23 cellular contexts compared by ENCODE assay signal in genomic region chr18:36428431-36429029, GRCh38.
DNase-seq lines count a peak whose midpoint lies in the region; ATAC-seq and TF ChIP-seq lines count a peak whose summit lies in the region.
"Had no signal": no experiment of that assay in that cellular context is flagged by ENCODE, and none has a peak within 500 bp of the region (broad histone marks: within the 10 kb centered on the region; RNA-seq: fewer than 3 reads in every experiment).

No MANE protein-coding gene starts in this region.

- H2BK20ac ChIP-seq in H9 (ENCODE audit: low read depth, low read length, poor library complexity, severe bottlenecking): no peak overlapping the region

- H3K27ac ChIP-seq in heart left ventricle: peak overlapping the region in 7 of 12 donors; percentile 9 to 67 (median 53)
- H3K27ac ChIP-seq in trophoblast cell (ENCODE audit: low read depth, low read length): peak overlapping the region; percentile 69
- H3K27ac ChIP-seq in H9 (ENCODE audit: insufficient read length, low read depth, low read length): no peak overlapping the region
- H3K27ac ChIP-seq: A549; BLaER1 treated with 17β-estradiol and CSF1 and Interleukin-3, amounts not matched to agents 10 nM and 100 nM had no signal

- H3K18ac ChIP-seq in trophoblast cell (ENCODE audit: low read length): peak overlapping the region; percentile 30
- no peak overlapping the region for H3K18ac ChIP-seq in H9 (ENCODE audit: insufficient read length, low read depth, low read length)

- no peak overlapping the region for H3K9ac ChIP-seq in trophoblast cell (ENCODE audit: low read length)
- no peak overlapping the region for H3K9ac ChIP-seq in H9 (ENCODE audit: extremely low read depth, insufficient read length, low read length)
- H3K9ac ChIP-seq: BLaER1 treated with 17β-estradiol and CSF1 and Interleukin-3, amounts not matched to agents 10 nM and 100 nM had no signal

- H2BK5ac ChIP-seq in trophoblast cell (ENCODE audit: low read depth, low read length, poor library complexity): no peak overlapping the region
- H2BK5ac ChIP-seq in H9 (ENCODE audit: insufficient read length, low read length): no peak overlapping the region

- H3K4ac ChIP-seq in trophoblast cell (ENCODE audit: low read depth, low read length) (peak overlapping the region; percentile 24), H9 (ENCODE audit: low read depth, low read length) (no peak overlapping the region)

- H2BK15ac ChIP-seq in H9 (ENCODE audit: low read depth, low read length): no peak overlapping the region

- H3K23ac ChIP-seq in trophoblast cell (ENCODE audit: low read length) (no peak overlapping the region), H9 (ENCODE audit: insufficient read length, low read depth, low read length) (no peak overlapping the region)

- H2AK5ac ChIP-seq in trophoblast cell (ENCODE audit: low read length) (no peak overlapping the region), H9 (ENCODE audit: insufficient read length, low read length) (no peak overlapping the region)

- H3K27ac Mint-ChIP-seq in HFFc6 (peak overlapping the region; percentile 43; the same call in 1 of the 2 replicates), H9 (no peak overlapping the region)
- H3K27ac Mint-ChIP-seq: CD14-positive monocyte; CD4-positive, alpha-beta memory T cell had no signal

- H4K20me1 ChIP-seq in H9 (ENCODE audit: control insufficient read depth, insufficient read depth, insufficient read length): no peaks in the 10 kb centered on the region
- H4K20me1 ChIP-seq: BLaER1 treated with 17β-estradiol and CSF1 and Interleukin-3, amounts not matched to agents 10 nM and 100 nM had no signal

- H3K36me3 ChIP-seq in heart left ventricle (no peaks in the 10 kb centered on the region), trophoblast cell (ENCODE audit: control insufficient read depth in 1 of 2, insufficient read depth in 2 of 2, low read length in 2 of 2) (peaks cover 0 to 3% of the 10 kb centered on the region in 2 experiments)
- H3K36me3 ChIP-seq: BE2C; BLaER1 treated with 17β-estradiol and CSF1 and Interleukin-3, amounts not matched to agents 10 nM and 100 nM had no signal

- H3K79me2 ChIP-seq in trophoblast cell (ENCODE audit: control insufficient read depth, insufficient read depth, low read length, poor library complexity): no peaks in the 10 kb centered on the region
- H3K79me2 ChIP-seq in H9 (ENCODE audit: insufficient read depth, low read length): no peaks in the 10 kb centered on the region

- no peak for TF ChIP-seq POLR2A in heart left ventricle (IDR thresholded peaks at IDR 0.05)

- no peak overlapping the region for H3K4me2 ChIP-seq in trophoblast cell (ENCODE audit: low read length)
- no peak overlapping the region for H3K4me2 ChIP-seq in H9 (ENCODE audit: insufficient read depth, insufficient read length, low read length)
- H3K4me2 ChIP-seq: A549; BLaER1 treated with 17β-estradiol and CSF1 and Interleukin-3, amounts not matched to agents 10 nM and 100 nM had no signal

- peaks cover 0 to 54% (median 8%) of the 10 kb centered on the region in 12 donors for H3K4me1 ChIP-seq in heart left ventricle
- peaks cover 11 to 15% of the 10 kb centered on the region in 2 experiments for H3K4me1 ChIP-seq in trophoblast cell (ENCODE audit: control insufficient read depth in 1 of 2, insufficient read depth in 2 of 2, low read length in 2 of 2)
- H3K4me1 ChIP-seq in H9 (ENCODE audit: insufficient read depth, low read length): no peaks in the 10 kb centered on the region
- H3K4me1 ChIP-seq: A549; BE2C; BLaER1 treated with 17β-estradiol and CSF1 and Interleukin-3, amounts not matched to agents 10 nM and 100 nM had no signal

- 54 to 60% (median 58%) methylated on average over 8 of the region's 8 CpGs for WGBS in heart left ventricle, 4 donors
- WGBS in trophoblast cell (ENCODE audit: extremely low coverage, insufficient coverage, insufficient read length): no CpG with 5 or more reads among the region's 8 CpGs
- no CpG with 5 or more reads among the region's 8 CpGs for WGBS in H9 (ENCODE audit: extremely low coverage, insufficient read length, low lambda C conversion rate)

- DNase-seq in heart left ventricle (no peak), Right ventricle myocardium inferior (ENCODE audit: missing footprints) (no peak), HFFc6 (no peak), islet precursor cell (peak; percentile 68), trophoblast cell (peak; percentile 84 to 94), H9 (no peak), iPS-NIHi7 (ENCODE audit: extremely low spot score) (no peak), CD1c-positive myeloid dendritic cell (ENCODE audit: extremely low spot score) (no peak)
- DNase-seq: 8988T; ACHN; AML-193; BE2C; Calu3; CD4-positive, alpha-beta memory T cell; COR-L47; DMS53; DMS79 treated with DMSO at 0.1 percent for 48 hours; GF-D8; GOT3; HCEC 1CT had no signal

- H3K4me3 Mint-ChIP-seq in HFFc6 (no peak overlapping the region), H9 (no peak overlapping the region)
- H3K4me3 Mint-ChIP-seq: CD14-positive monocyte; CD4-positive, alpha-beta memory T cell had no signal

- H2BK12ac ChIP-seq in trophoblast cell (ENCODE audit: low read length): peak overlapping the region; percentile 15
- H2BK12ac ChIP-seq in H9 (ENCODE audit: insufficient read length, low read depth, low read length): no peak overlapping the region

- H3K9me3 ChIP-seq in heart left ventricle (no peaks in the 10 kb centered on the region), trophoblast cell (ENCODE audit: insufficient read depth, low read depth, low read length) (no peaks in the 10 kb centered on the region), H9 (ENCODE audit: control insufficient read depth, low read depth, low read length) (no peaks in the 10 kb centered on the region)
- H3K9me3 ChIP-seq: A549; BE2C; BLaER1 treated with 17β-estradiol and CSF1 and Interleukin-3, amounts not matched to agents 10 nM and 100 nM had no signal

- H3K14ac ChIP-seq in trophoblast cell (ENCODE audit: low read length) (no peak overlapping the region), H9 (ENCODE audit: insufficient read depth, low read length) (no peak overlapping the region)

- intact Hi-C loops in heart left ventricle (cut with DNase I): no loop called here
- intact Hi-C loops in Right ventricle myocardium inferior (cut with DNase I): no loop called here

- H3K23me2 ChIP-seq in H9 (ENCODE audit: insufficient read length, low read depth, low read length, poor library complexity, severe bottlenecking): no peaks in the 10 kb centered on the region

- H3K56ac ChIP-seq in H9 (ENCODE audit: insufficient read length, low read depth, low read length): no peak overlapping the region

- H3K36me3 Mint-ChIP-seq in HFFc6 (ENCODE audit: low read depth) (no peaks in the 10 kb centered on the region), H9 (ENCODE audit: insufficient read depth in 1 of 3, low read depth in 3 of 3) (no peaks in the 10 kb centered on the region; a peak in 1 of 7 replicates)
- H3K36me3 Mint-ChIP-seq: CD14-positive monocyte; CD4-positive, alpha-beta memory T cell had no signal

- H4K5ac ChIP-seq in H9 (ENCODE audit: insufficient read length, low read depth, low read length): no peak overlapping the region

- H3K4me1 Mint-ChIP-seq in HFFc6 (ENCODE audit: low read depth): peaks cover 52% of the 10 kb centered on the region
- peaks cover 4% of the 10 kb centered on the region in 2 experiments; a peak in 1 of 4 replicates for H3K4me1 Mint-ChIP-seq in H9
- H3K4me1 Mint-ChIP-seq: CD14-positive monocyte; CD4-positive, alpha-beta memory T cell had no signal

- no peak overlapping the region for H3K4me3 ChIP-seq in heart left ventricle
- no peak overlapping the region for H3K4me3 ChIP-seq in trophoblast cell (ENCODE audit: low read depth, low read length)
- H3K4me3 ChIP-seq: A549; BLaER1 treated with 17β-estradiol and CSF1 and Interleukin-3, amounts not matched to agents 10 nM and 100 nM had no signal

- no peak overlapping the region for H3T11ph ChIP-seq in H9 (ENCODE audit: low read length)

- H4K12ac ChIP-seq in trophoblast cell (ENCODE audit: low read depth, low read length): no peak overlapping the region

- H2BK120ac ChIP-seq in trophoblast cell (ENCODE audit: insufficient read depth, low read length, poor library complexity) (peak overlapping the region; percentile 11), H9 (ENCODE audit: low read depth, low read length, poor library complexity, severe bottlenecking) (no peak overlapping the region)

- H4K91ac ChIP-seq in trophoblast cell (ENCODE audit: low read depth, low read length): peak overlapping the region; percentile 52
- H4K91ac ChIP-seq in H9 (ENCODE audit: insufficient read length, low read depth, low read length): no peak overlapping the region

- ATAC-seq in heart left ventricle: peak in 3 of 4 donors; percentile 16 to 35 (median 34)
- ATAC-seq in Right ventricle myocardium inferior: no peak
- ATAC-seq: A549 had no signal

- H3K9me3 Mint-ChIP-seq in HFFc6 (no peaks in the 10 kb centered on the region), H9 (no peaks in the 10 kb centered on the region)
- H3K9me3 Mint-ChIP-seq: CD4-positive, alpha-beta memory T cell had no signal

- H3K79me1 ChIP-seq in trophoblast cell (ENCODE audit: low read length) (peaks cover 5% of the 10 kb centered on the region), H9 (ENCODE audit: insufficient read depth, low read depth, low read length, poor library complexity, severe bottlenecking) (no peaks in the 10 kb centered on the region)

- no peaks in the 10 kb centered on the region for H3K27me3 Mint-ChIP-seq in HFFc6 (ENCODE audit: insufficient read depth)
- H3K27me3 Mint-ChIP-seq in H9 (ENCODE audit: low read depth): no peaks in the 10 kb centered on the region

- H3K27me3 ChIP-seq in heart left ventricle (no peaks in the 10 kb centered on the region), trophoblast cell (ENCODE audit: insufficient read depth, low read length) (no peaks in the 10 kb centered on the region), H9 (ENCODE audit: insufficient read depth, low read length) (no peaks in the 10 kb centered on the region)
- H3K27me3 ChIP-seq: BE2C; BLaER1 treated with 17β-estradiol and CSF1 and Interleukin-3, amounts not matched to agents 10 nM and 100 nM had no signal

- H2AFZ ChIP-seq in trophoblast cell (ENCODE audit: insufficient read depth, low read length, poor library complexity) (no peak overlapping the region), H9 (ENCODE audit: low read length) (no peak overlapping the region)

- H4K8ac ChIP-seq in trophoblast cell (ENCODE audit: low read depth, low read length) (peak overlapping the region; percentile 68), H9 (replicated peaks; ENCODE audit: insufficient read length, low read depth, low read length) (no peak overlapping the region)

- TF ChIP-seq CTCF in heart left ventricle (IDR thresholded peaks at IDR 0.05) (no peak), HFFc6 (IDR thresholded peaks at IDR 0.05) (no peak), H9 (conservative IDR thresholded peaks at IDR 0.05) (no peak)

Comparison
In these comparisons a context has a peak if more than half of its experiments do, and no peak if none do; other contexts are left out.
1. DNase-seq: peak in islet precursor cell (single experiment) and trophoblast cell (2 of 2); none in heart left ventricle (0 of 5), Right ventricle myocardium inferior (single experiment), HFFc6 (single experiment), H9 (single experiment), iPS-NIHi7 (single experiment) and CD1c-positive myeloid dendritic cell (single experiment).